Comparison of ENCODE assay signal across 25 cellular contexts in the genomic region with DNA sequence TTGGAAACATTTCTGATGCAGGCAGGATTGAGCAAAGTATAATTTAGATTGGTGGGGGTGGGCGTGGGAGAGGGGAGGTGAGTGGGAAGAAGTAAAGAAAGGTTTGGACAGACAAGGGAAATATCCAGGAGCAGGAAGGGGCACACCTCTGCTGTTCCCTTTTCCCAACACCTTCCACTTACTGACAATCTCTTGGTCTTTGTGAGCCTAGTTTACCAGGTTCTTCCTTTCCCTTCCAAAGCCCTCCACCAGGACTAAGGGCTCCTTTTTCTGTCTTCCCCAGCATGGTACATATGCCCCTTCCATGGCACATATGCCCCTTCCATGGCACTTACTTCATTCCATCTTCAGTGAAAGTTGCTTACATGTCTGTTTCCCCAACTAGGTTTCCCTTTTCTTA. TPM values are rescaled to one million over a fixed set of nuclear protein-coding genes. Genes with fewer than 3 reads are reported as not detected.
DNase-seq lines count a peak whose midpoint lies in the region; ATAC-seq and TF ChIP-seq lines count a peak whose summit lies in the region.
"Had no signal": no experiment of that assay in that cellular context is flagged by ENCODE, and none has a peak within 500 bp of the region (broad histone marks: within the 10 kb centered on the region; RNA-seq: fewer than 3 reads in every experiment).

No MANE protein-coding gene starts in this region.

- no peak for ATAC-seq in activated T-helper 17 cell treated with anti-CD3 and anti-CD28 coated beads, Interleukin-2, amount 50 U/mL, for 72 hours (replicated peaks)
- ATAC-seq in left lobe of liver (peak; percentile 38), GM21737 (IDR thresholded peaks at IDR 0.05; ENCODE audit: unreplicated experiment) (no peak)
- ATAC-seq in stimulated activated naive B cell treated with anti-CD40 and anti-IgM and Interleukin-4, amounts not matched to agents 10 μg/mL and 1 μg/mL and 100 μg/mL, for 72 hours (replicated peaks), result no peak
- ATAC-seq: heart left ventricle had no signal

- 91 to 100% methylated on average over 1 of the region's 1 CpG for WGBS in transverse colon (ENCODE audit: low coverage in 1 of 2), 2 donors

- peaks cover 8% of the 10 kb centered on the region for H3K4me1 Mint-ChIP-seq in activated T-cell treated with anti-CD3 and anti-CD28 coated beads, Interleukin-2, amount 50 U/mL, for 24 hours (ENCODE audit: low read depth)
- peaks cover 7% of the 10 kb centered on the region for H3K4me1 Mint-ChIP-seq in activated T-helper 17 cell treated with anti-CD3 and anti-CD28 coated beads, Interleukin-2, amount 50 U/mL, for 72 hours
- peaks cover 0 to 3% of the 10 kb centered on the region in 2 donors for H3K4me1 Mint-ChIP-seq in stimulated activated naive B cell treated with anti-CD40 and anti-IgM and Interleukin-4, amounts not matched to agents 10 μg/mL and 1 μg/mL and 100 μg/mL, for 72 hours
- H3K4me1 Mint-ChIP-seq: stimulated activated memory B cell treated with anti-CD40 and anti-IgM and Interleukin-4, amounts not matched to agents 10 μg/mL and 1 μg/mL and 100 μg/mL, for 72 hours had no signal

- H3K4me3 ChIP-seq in transverse colon, result no peak overlapping the region
- H3K4me3 ChIP-seq: heart left ventricle, left lung, Peyer's patch, prostate gland, skin epidermis, thoracic aorta had no signal

- DNase-seq in activated T-cell treated with anti-CD3 and anti-CD28 coated beads, Interleukin-2, amount 50 U/mL, for 24 hours, result no peak
- DNase-seq in activated T-cell treated with anti-CD3 and anti-CD28 coated beads for 4 hours (no peak), left lobe of liver (ENCODE audit: low spot score) (no peak), transverse colon (no peak), SIG-M5 (lab: John Stamatoyannopoulos, UW) (no peak)
- DNase-seq in stimulated activated naive B cell treated with anti-CD40 and anti-IgM and Interleukin-4, amounts not matched to agents 10 μg/mL and 1 μg/mL and 100 μg/mL, for 72 hours, result no peak
- DNase-seq: 8988T; activated CD4-positive, alpha-beta T cell treated with anti-CD3 and anti-CD28 coated beads for 48 hours; activated CD8-positive, alpha-beta memory T cell treated with anti-CD3 and anti-CD28 coated beads, Interleukin-2, amount 10 ng/mL, durations not matched to agents 7 days and 5 days; activated effector memory CD4-positive, alpha-beta T cell treated with anti-CD3 and anti-CD28 coated beads, Interleukin-2, amount 50 U/mL, for 16 hours; BE2C; heart left ventricle; left lung; midbrain; NCI-H1105; NCI-H524; Peyer's patch; stimulated activated CD4-positive, alpha-beta T cell treated with anti-CD3 and anti-CD28 coated beads, Interleukin-2, amount 100 ng/mL, for 24 hours had no signal

- in situ Hi-C loops in transverse colon (cut with MboI; ENCODE audit: low pct_ligation_motif_present in 1 of 4, low pct_unique_long_range_greater_than_20kb in 1 of 4, low sequenced_read_pairs in 3 of 4), result no loop called here

- H3K4me3 Mint-ChIP-seq in activated T-cell treated with anti-CD3 and anti-CD28 coated beads, Interleukin-2, amount 50 U/mL, for 24 hours, result no peak overlapping the region
- no peak overlapping the region for H3K4me3 Mint-ChIP-seq in activated T-helper 17 cell treated with anti-CD3 and anti-CD28 coated beads, Interleukin-2, amount 50 U/mL, for 72 hours
- no peak overlapping the region for H3K4me3 Mint-ChIP-seq in stimulated activated naive B cell treated with anti-CD40 and anti-IgM and Interleukin-4, amounts not matched to agents 10 μg/mL and 1 μg/mL and 100 μg/mL, for 72 hours
- H3K4me3 Mint-ChIP-seq: activated CD8-positive, alpha-beta memory T cell treated with anti-CD3 and anti-CD28 coated beads, Interleukin-2, amount 10 ng/mL, durations not matched to agents 7 days and 5 days; stimulated activated memory B cell treated with anti-CD40 and anti-IgM and Interleukin-4, amounts not matched to agents 10 μg/mL and 1 μg/mL and 100 μg/mL, for 72 hours; T-helper 1 cell treated with Interleukin-12 subunit alpha and Interleukin-12 subunit beta and Interleukin-4 antibody, amounts not matched to agents 30 μg/mL and 1 μg/mL, for 36 hours had no signal

- intact Hi-C loops in transverse colon (cut with DNase I; ENCODE audit: low total_unique reads), result no loop called here

- H3K27ac ChIP-seq in transverse colon, result no peak overlapping the region
- H3K27ac ChIP-seq: heart left ventricle, left lung, Peyer's patch, prostate gland, thoracic aorta had no signal

- peaks cover 67% of the 10 kb centered on the region for H3K36me3 Mint-ChIP-seq in activated T-cell treated with anti-CD3 and anti-CD28 coated beads, Interleukin-2, amount 50 U/mL, for 24 hours (ENCODE audit: low read depth)
- peaks cover 65% of the 10 kb centered on the region for H3K36me3 Mint-ChIP-seq in activated T-helper 17 cell treated with anti-CD3 and anti-CD28 coated beads, Interleukin-2, amount 50 U/mL, for 72 hours (ENCODE audit: low read depth)
- peaks cover 16 to 46% of the 10 kb centered on the region in 2 donors for H3K36me3 Mint-ChIP-seq in stimulated activated naive B cell treated with anti-CD40 and anti-IgM and Interleukin-4, amounts not matched to agents 10 μg/mL and 1 μg/mL and 100 μg/mL, for 72 hours

- TF ChIP-seq EP300 in transverse colon (IDR thresholded peaks at IDR 0.05; ENCODE audit: low read depth), result no peak

- no peaks in the 10 kb centered on the region for H3K9me3 Mint-ChIP-seq in activated T-cell treated with anti-CD3 and anti-CD28 coated beads, Interleukin-2, amount 50 U/mL, for 24 hours
- H3K9me3 Mint-ChIP-seq in activated T-helper 17 cell treated with anti-CD3 and anti-CD28 coated beads, Interleukin-2, amount 50 U/mL, for 72 hours, result no peaks in the 10 kb centered on the region
- H3K9me3 Mint-ChIP-seq in stimulated activated naive B cell treated with anti-CD40 and anti-IgM and Interleukin-4, amounts not matched to agents 10 μg/mL and 1 μg/mL and 100 μg/mL, for 72 hours, result peaks cover 0 to 2% of the 10 kb centered on the region in 2 donors
- H3K9me3 Mint-ChIP-seq: stimulated activated memory B cell treated with anti-CD40 and anti-IgM and Interleukin-4, amounts not matched to agents 10 μg/mL and 1 μg/mL and 100 μg/mL, for 72 hours; T-helper 1 cell treated with Interleukin-12 subunit alpha and Interleukin-12 subunit beta and Interleukin-4 antibody, amounts not matched to agents 30 μg/mL and 1 μg/mL, for 36 hours had no signal

- H3K36me3 ChIP-seq in transverse colon, result peaks cover 0 to 52% (median 18%) of the 10 kb centered on the region in 4 donors
- H3K36me3 ChIP-seq: prostate gland had no signal

- H3K9me3 ChIP-seq in transverse colon, result no peaks in the 10 kb centered on the region
- H3K9me3 ChIP-seq: BE2C, heart left ventricle, left lung, Peyer's patch, prostate gland, thoracic aorta had no signal

- H3K4me1 ChIP-seq in transverse colon, result no peaks in the 10 kb centered on the region
- H3K4me1 ChIP-seq: BE2C, left lung, Peyer's patch, prostate gland had no signal

- no peak for TF ChIP-seq POLR2A in transverse colon (IDR thresholded peaks at IDR 0.05)

- H3K27me3 ChIP-seq in transverse colon, result no peaks in the 10 kb centered on the region
- H3K27me3 ChIP-seq: BE2C, heart left ventricle, left lung, Peyer's patch had no signal

- peak overlapping the region; percentile 51 for H3K27ac Mint-ChIP-seq in activated T-cell treated with anti-CD3 and anti-CD28 coated beads, Interleukin-2, amount 50 U/mL, for 24 hours
- H3K27ac Mint-ChIP-seq in activated T-helper 17 cell treated with anti-CD3 and anti-CD28 coated beads, Interleukin-2, amount 50 U/mL, for 72 hours, result peak overlapping the region; percentile 80
- peak overlapping the region; percentile 59 for H3K27ac Mint-ChIP-seq in stimulated activated naive B cell treated with anti-CD40 and anti-IgM and Interleukin-4, amounts not matched to agents 10 μg/mL and 1 μg/mL and 100 μg/mL, for 72 hours
- H3K27ac Mint-ChIP-seq: stimulated activated memory B cell treated with anti-CD40 and anti-IgM and Interleukin-4, amounts not matched to agents 10 μg/mL and 1 μg/mL and 100 μg/mL, for 72 hours; T-helper 1 cell treated with Interleukin-12 subunit alpha and Interleukin-12 subunit beta and Interleukin-4 antibody, amounts not matched to agents 30 μg/mL and 1 μg/mL, for 36 hours had no signal

- H3K27me3 Mint-ChIP-seq in activated T-cell treated with anti-CD3 and anti-CD28 coated beads, Interleukin-2, amount 50 U/mL, for 24 hours, result peaks cover 2% of the 10 kb centered on the region
- H3K27me3 Mint-ChIP-seq in activated T-helper 17 cell treated with anti-CD3 and anti-CD28 coated beads, Interleukin-2, amount 50 U/mL, for 72 hours, result no peaks in the 10 kb centered on the region
- no peaks in the 10 kb centered on the region for H3K27me3 Mint-ChIP-seq in stimulated activated naive B cell treated with anti-CD40 and anti-IgM and Interleukin-4, amounts not matched to agents 10 μg/mL and 1 μg/mL and 100 μg/mL, for 72 hours
- H3K27me3 Mint-ChIP-seq: activated CD8-positive, alpha-beta memory T cell treated with anti-CD3 and anti-CD28 coated beads, Interleukin-2, amount 10 ng/mL, durations not matched to agents 7 days and 5 days; stimulated activated memory B cell treated with anti-CD40 and anti-IgM and Interleukin-4, amounts not matched to agents 10 μg/mL and 1 μg/mL and 100 μg/mL, for 72 hours had no signal

- TF ChIP-seq CTCF in transverse colon (IDR thresholded peaks at IDR 0.05), result no peak

RNA-seq across cellular contexts. Expression of gene THSD1, which starts 6.2 kb away (rescaled TPM):
- under 1 TPM; 0.32 to 0.54 TPM for total RNA-seq in activated T-helper 17 cell treated with anti-CD3 and anti-CD28 coated beads, Interleukin-2, amount 50 U/mL, for 72 hours
- 0.88 TPM for total RNA-seq in left lobe of liver
- 1 to 10 TPM; 1.2 to 1.9 (median 1.8) TPM for total RNA-seq in transverse colon

RNA-seq across cellular contexts. Expression of gene VPS36, which starts 38.3 kb away (rescaled TPM):
- total RNA-seq in activated T-helper 17 cell treated with anti-CD3 and anti-CD28 coated beads, Interleukin-2, amount 50 U/mL, for 72 hours, result 10 to 100 TPM; 24.0 to 37.6 TPM
- total RNA-seq in left lobe of liver (16.5 TPM), transverse colon (100 to 1,000 TPM in 1 of 4 donors, 10 to 100 TPM in 3; 35.2 to 101 (median 71.5) TPM)

RNA-seq across cellular contexts. Expression of gene CKAP2, which starts 43.1 kb away (rescaled TPM):
- total RNA-seq in activated T-helper 17 cell treated with anti-CD3 and anti-CD28 coated beads, Interleukin-2, amount 50 U/mL, for 72 hours, result 10 to 100 TPM; 61.0 to 79.7 TPM
- 1.7 TPM for total RNA-seq in left lobe of liver
- 10 to 100 TPM in 1 of 4 donors, 1 to 10 TPM in 3; 6.0 to 16.3 (median 7.5) TPM for total RNA-seq in transverse colon
